Comparison of ENCODE assay signal across 11 cellular contexts in genomic region chr2:30465171-30465545, GRCh38. TPM values are rescaled to one million over a fixed set of nuclear protein-coding genes. Genes with fewer than 3 reads are reported as not detected.
DNase-seq lines count a peak whose midpoint lies in the region; ATAC-seq and TF ChIP-seq lines count a peak whose summit lies in the region.
"Had no signal": no experiment of that assay in that cellular context is flagged by ENCODE, and none has a peak within 500 bp of the region (broad histone marks: within the 10 kb centered on the region; RNA-seq: fewer than 3 reads in every experiment).

No MANE protein-coding gene starts in this region.

- no peaks in the 10 kb centered on the region for H3K36me3 ChIP-seq in CD4-positive, alpha-beta memory T cell (ENCODE audit: insufficient read depth, low read length)
- no peaks in the 10 kb centered on the region for H3K36me3 ChIP-seq in naive thymus-derived CD4-positive, alpha-beta T cell (ENCODE audit: control insufficient read depth in 2 of 3, insufficient read depth in 3 of 3, low read length in 3 of 3)

- no peaks in the 10 kb centered on the region for H3K9me3 ChIP-seq in CD4-positive, alpha-beta memory T cell (ENCODE audit: control insufficient read depth in 1 of 2, low read length in 2 of 2)
- H3K9me3 ChIP-seq in naive thymus-derived CD4-positive, alpha-beta T cell (ENCODE audit: control insufficient read depth in 2 of 3, low read length in 3 of 3), result no peaks in the 10 kb centered on the region

- CTCF ChIA-PET in CD4-positive, alpha-beta memory T cell (lab: Charles Lee; ENCODE audit: partially characterized antibody), result no interaction called here
- CTCF ChIA-PET in naive thymus-derived CD4-positive, alpha-beta T cell (lab: Charles Lee), result no interaction called here

- no peaks in the 10 kb centered on the region for H3K27me3 ChIP-seq in CD4-positive, alpha-beta memory T cell (ENCODE audit: insufficient read depth, low read length)
- no peaks in the 10 kb centered on the region for H3K27me3 ChIP-seq in naive thymus-derived CD4-positive, alpha-beta T cell (ENCODE audit: control insufficient read depth in 2 of 2, insufficient read depth in 2 of 2, low read length in 2 of 2)

- H3K27ac ChIP-seq in CD4-positive, alpha-beta memory T cell (ENCODE audit: low read depth, low read length), result no peak overlapping the region
- H3K27ac ChIP-seq in coronary artery, result peak overlapping the region; percentile 60
- peak overlapping the region; percentile 31 for H3K27ac ChIP-seq in naive thymus-derived CD4-positive, alpha-beta T cell (ENCODE audit: low read depth, low read length)

- H3K27ac Mint-ChIP-seq in CD4-positive, alpha-beta memory T cell, result peak overlapping the region in 5 of 7 donors; percentile 2 to 74 (median 30)
- H3K27ac Mint-ChIP-seq in naive thymus-derived CD4-positive, alpha-beta T cell, result peak overlapping the region in 8 of 9 donors; percentile 0 to 87 (median 60)
- H3K27ac Mint-ChIP-seq: stimulated activated naive B cell treated with anti-CD40 and anti-IgM and Interleukin-4, amounts not matched to agents 10 μg/mL and 1 μg/mL and 100 μg/mL, for 72 hours had no signal

- ATAC-seq in naive thymus-derived CD4-positive, alpha-beta T cell, result no peak
- ATAC-seq in HG02763 (IDR thresholded peaks at IDR 0.05; ENCODE audit: unreplicated experiment), result no peak
- no peak for ATAC-seq in GM21367 (IDR thresholded peaks at IDR 0.05; ENCODE audit: unreplicated experiment)
- ATAC-seq: stimulated activated naive B cell treated with anti-CD40 and anti-IgM and Interleukin-4, amounts not matched to agents 10 μg/mL and 1 μg/mL and 100 μg/mL, for 72 hours had no signal

- H3K4me1 Mint-ChIP-seq in CD4-positive, alpha-beta memory T cell, result peaks cover 17 to 28% (median 22%) of the 10 kb centered on the region in 4 donors
- peaks cover 8 to 74% (median 55%) of the 10 kb centered on the region in 7 donors for H3K4me1 Mint-ChIP-seq in naive thymus-derived CD4-positive, alpha-beta T cell

- DNase-seq in CD4-positive, alpha-beta memory T cell, result no peak
- DNase-seq in NCI-H524 (lab: John Stamatoyannopoulos, UW), result peak; percentile 72 to 74
- DNase-seq in coronary artery (ENCODE audit: low spot score), result no peak
- DNase-seq in naive thymus-derived CD4-positive, alpha-beta T cell, result no peak
- no peak for DNase-seq in epidermal melanocyte (ENCODE audit: insufficient read length, low spot score)
- DNase-seq in NCI-H446 treated with DMSO at 0.1 percent for 48 hours (lab: John Stamatoyannopoulos, UW), result no peak
- DNase-seq: foreskin fibroblast; NCI-H526 treated with DMSO at 0.1 percent for 48 hours; stimulated activated naive B cell treated with anti-CD40 and anti-IgM and Interleukin-4, amounts not matched to agents 10 μg/mL and 1 μg/mL and 100 μg/mL, for 72 hours had no signal

- no peaks in the 10 kb centered on the region for H3K27me3 Mint-ChIP-seq in CD4-positive, alpha-beta memory T cell
- H3K27me3 Mint-ChIP-seq in naive thymus-derived CD4-positive, alpha-beta T cell, result no peaks in the 10 kb centered on the region
- H3K27me3 Mint-ChIP-seq: stimulated activated naive B cell treated with anti-CD40 and anti-IgM and Interleukin-4, amounts not matched to agents 10 μg/mL and 1 μg/mL and 100 μg/mL, for 72 hours had no signal

- peaks cover 18% of the 10 kb centered on the region for H3K4me1 ChIP-seq in CD4-positive, alpha-beta memory T cell (ENCODE audit: insufficient read depth, low read length)
- H3K4me1 ChIP-seq in naive thymus-derived CD4-positive, alpha-beta T cell (ENCODE audit: control insufficient read depth in 2 of 2, insufficient read depth in 2 of 2, low read length in 2 of 2), result peaks cover 0 to 14% of the 10 kb centered on the region in 2 donors

- peaks cover 0 to 6% (median 2%) of the 10 kb centered on the region in 8 donors for H3K9me3 Mint-ChIP-seq in CD4-positive, alpha-beta memory T cell
- H3K9me3 Mint-ChIP-seq in naive thymus-derived CD4-positive, alpha-beta T cell, result peaks cover 0 to 11% (median 3%) of the 10 kb centered on the region in 11 donors

- intact Hi-C loops in CD4-positive, alpha-beta memory T cell (cut with micrococcal nuclease), result no loop called here
- intact Hi-C loops in naive thymus-derived CD4-positive, alpha-beta T cell (cut with micrococcal nuclease), result no loop called here

- H3K4me3 Mint-ChIP-seq in CD4-positive, alpha-beta memory T cell, result peak overlapping the region in 3 of 8 donors; percentile 0 to 21 (median 7)
- peak overlapping the region in 9 of 10 donors; percentile 24 to 79 (median 62) for H3K4me3 Mint-ChIP-seq in naive thymus-derived CD4-positive, alpha-beta T cell
- H3K4me3 Mint-ChIP-seq: stimulated activated naive B cell treated with anti-CD40 and anti-IgM and Interleukin-4, amounts not matched to agents 10 μg/mL and 1 μg/mL and 100 μg/mL, for 72 hours had no signal

- H3K36me3 Mint-ChIP-seq in CD4-positive, alpha-beta memory T cell, result peaks cover 12 to 24% of the 10 kb centered on the region in 2 donors
- peaks cover 3 to 32% (median 21%) of the 10 kb centered on the region in 5 donors for H3K36me3 Mint-ChIP-seq in naive thymus-derived CD4-positive, alpha-beta T cell

- no peak for TF ChIP-seq CTCF in coronary artery (IDR thresholded peaks at IDR 0.05)

- POLR2A ChIA-PET in CD4-positive, alpha-beta memory T cell (lab: Charles Lee; ENCODE audit: partially characterized antibody), result no interaction called here
- POLR2A ChIA-PET in naive thymus-derived CD4-positive, alpha-beta T cell (lab: Charles Lee), result no interaction called here

- H3K4me3 ChIP-seq in CD4-positive, alpha-beta memory T cell (ENCODE audit: low read length in 2 of 2), result no peak overlapping the region
- H3K4me3 ChIP-seq in coronary artery, result peak overlapping the region; percentile 51
- no peak overlapping the region for H3K4me3 ChIP-seq in naive thymus-derived CD4-positive, alpha-beta T cell (ENCODE audit: low read length)

RNA-seq across cellular contexts. Expression of gene LCLAT1, which starts 18.1 kb away (rescaled TPM):
- 10 to 100 TPM; 11.5 to 14.1 TPM for total RNA-seq in CD4-positive, alpha-beta memory T cell
- polyA plus RNA-seq in CD4-positive, alpha-beta memory T cell, result 10 to 100 TPM in 1 of 2 donors, 1 to 10 TPM in 1; 6.1 to 24.9 TPM
- total RNA-seq in naive thymus-derived CD4-positive, alpha-beta T cell, result 10 to 100 TPM; 18.2 to 25.2 (median 22.2) TPM
- 10 to 100 TPM; 16.2 to 37.6 TPM for polyA plus RNA-seq in naive thymus-derived CD4-positive, alpha-beta T cell

Comparison
In these comparisons a context has a peak if more than half of its experiments do, and no peak if none do; other contexts are left out.
1. DNase-seq: peak in NCI-H524 (2 of 2); none in CD4-positive, alpha-beta memory T cell (0 of 5), coronary artery (single experiment), naive thymus-derived CD4-positive, alpha-beta T cell (0 of 9), epidermal melanocyte (single experiment) and NCI-H446 treated with DMSO at 0.1 percent for 48 hours (single experiment).